Comparison of ENCODE assay signal across 2 cellular contexts in genomic region chr6:146857960-146858308, GRCh38.
TF ChIP-seq lines count a peak whose summit lies in the region.

No MANE protein-coding gene starts in this region.

TF ChIP-seq in HCT116, 20 proteins besides CTCF, POLR2A, EP300 and RAD21:
- no peak for TF ChIP-seq SP1 (IDR thresholded peaks at IDR 0.05; ENCODE audit: low read depth)
- TF ChIP-seq EGR1 (IDR thresholded peaks at IDR 0.05; ENCODE audit: low read depth) = no peak
- TF ChIP-seq EZH2 (IDR thresholded peaks at IDR 0.05) = no peak
- TF ChIP-seq REST (IDR thresholded peaks at IDR 0.05; ENCODE audit: low read depth) = no peak
- TF ChIP-seq JUND (IDR thresholded peaks at IDR 0.05) = no peak
- no peak for TF ChIP-seq ELF1 (IDR thresholded peaks at IDR 0.05; ENCODE audit: borderline replicate concordance, low read depth)
- no peak for TF ChIP-seq EZH2phosphoT487 (IDR thresholded peaks at IDR 0.05; ENCODE audit: borderline replicate concordance)
- TF ChIP-seq ZBTB33 (IDR thresholded peaks at IDR 0.05; ENCODE audit: extremely low read depth, insufficient replicate concordance, low read length) = no peak

TF ChIP-seq in H1, 55 proteins besides CTCF, POLR2A, EP300 and RAD21:
- TF ChIP-seq FOSL1 (IDR thresholded peaks at IDR 0.05; ENCODE audit: insufficient read depth, low read depth, low read length) = no peak
- no peak for TF ChIP-seq RNF2 (IDR thresholded peaks at IDR 0.05; ENCODE audit: borderline replicate concordance, low read depth, low read length, missing control alignments, poor library complexity, severe bottlenecking)
- no peak for TF ChIP-seq CREB1 (IDR thresholded peaks at IDR 0.05)
- no peak for TF ChIP-seq HDAC6 (IDR thresholded peaks at IDR 0.05; ENCODE audit: low read depth, low read length)
- TF ChIP-seq SIN3A (conservative IDR thresholded peaks at IDR 0.05 in 1 of 2, IDR thresholded peaks at IDR 0.05 in 1 of 2; ENCODE audit: low read depth in 1 of 2, low read length in 2 of 2) = no peak
- TF ChIP-seq POU5F1 (IDR thresholded peaks at IDR 0.05; ENCODE audit: low read depth, low read length) = no peak
- no peak for TF ChIP-seq EZH2 (IDR thresholded peaks at IDR 0.05; ENCODE audit: low read depth, low read length, severe bottlenecking)
- no peak for TF ChIP-seq BRCA1 (IDR thresholded peaks at IDR 0.05; ENCODE audit: low read depth, low read length)
- TF ChIP-seq MAX (IDR thresholded peaks at IDR 0.05) = no peak
- no peak for TF ChIP-seq E2F6 (IDR thresholded peaks at IDR 0.05)
- TF ChIP-seq ATF3 (IDR thresholded peaks at IDR 0.05; ENCODE audit: insufficient read depth, low read depth, low read length) = no peak
- TF ChIP-seq TAF1 (IDR thresholded peaks at IDR 0.05; ENCODE audit: low read depth, low read length) = no peak
